ENCODE assay signal across 14 cellular contexts in the genomic region with DNA sequence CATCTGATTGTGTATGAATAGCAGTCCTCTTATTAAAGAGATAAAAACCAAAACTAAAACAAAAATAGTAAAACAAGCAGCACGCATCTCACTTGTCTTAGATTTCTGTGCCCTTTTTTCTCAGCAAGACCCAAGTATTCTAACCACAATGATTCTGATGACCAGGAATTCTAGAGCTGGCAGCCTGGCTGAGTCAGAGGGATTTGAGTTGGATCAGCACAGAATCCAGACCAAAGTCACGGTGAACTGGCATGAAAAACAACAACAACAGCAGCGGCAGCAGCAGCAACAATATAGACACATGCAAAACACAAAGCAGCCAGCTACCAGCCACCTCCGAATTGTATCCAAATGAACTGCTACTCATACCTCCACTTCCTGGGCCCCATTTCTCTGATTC.
A peak's percentile ranks its signal among the peaks of the same experiment; 100 is the strongest.
DNase-seq lines count a peak whose midpoint lies in the region; ATAC-seq and TF ChIP-seq lines count a peak whose summit lies in the region.
"Had no signal": no experiment of that assay in that cellular context is flagged by ENCODE, and none has a peak within 500 bp of the region (broad histone marks: within the 10 kb centered on the region; RNA-seq: fewer than 3 reads in every experiment).

No MANE protein-coding gene starts in this region.

- H3K4me3 Mint-ChIP-seq in nephron = no peak overlapping the region
- H3K4me3 Mint-ChIP-seq: activated B cell treated with CpG ODN at 0.5 μM for 24 hours had no signal

- POLR2A ChIA-PET in OCI-LY7 (lab: Charles Lee) = interaction anchor here (0.5 to 1.6 kb wide), 4 partner anchors 11 to 404 kb away, joined by 4 to 8 read pairs (median 5); no protein-coding TSS in a partner anchor

- peaks cover 18% of the 10 kb centered on the region; the same call in 1 of the 2 replicates for H3K9me3 ChIP-seq in OCI-LY7 (ENCODE audit: low read length)
- H3K9me3 ChIP-seq: vagina had no signal

- H3K4me2 ChIP-seq in OCI-LY7 (ENCODE audit: low read length) = peak overlapping the region; percentile 55
- H3K4me2 ChIP-seq: BLaER1 had no signal

- peak overlapping the region; percentile 79 for H2AFZ ChIP-seq in OCI-LY7 (ENCODE audit: low read length)

- no peaks in the 10 kb centered on the region for H4K20me1 ChIP-seq in OCI-LY7 (ENCODE audit: insufficient read depth, low read length)
- H4K20me1 ChIP-seq: BLaER1 had no signal

- no peak overlapping the region for H3K27ac ChIP-seq in OCI-LY7 (ENCODE audit: low read depth, low read length, poor library complexity, severe bottlenecking)
- H3K27ac ChIP-seq: BLaER1, vagina had no signal

- H3K4me1 Mint-ChIP-seq in nephron = peaks cover 16% of the 10 kb centered on the region

- ATAC-seq in GM18502 (IDR thresholded peaks at IDR 0.05; ENCODE audit: poor library complexity, unreplicated experiment) (no peak), Right ventricle myocardium inferior (no peak)

- TF ChIP-seq CTCF in OCI-LY7 (conservative IDR thresholded peaks at IDR 0.05; ENCODE audit: low read length) (no peak), choroid plexus epithelial cell (conservative IDR thresholded peaks at IDR 0.05; ENCODE audit: low read depth, low read length) (no peak), nephron (IDR thresholded peaks at IDR 0.05; ENCODE audit: unreplicated experiment in 3 of 3) (no peak)

- peak overlapping the region; percentile 12 for H3K4me3 ChIP-seq in OCI-LY7 (ENCODE audit: low read depth, low read length, poor library complexity, severe bottlenecking)
- no peak overlapping the region for H3K4me3 ChIP-seq in choroid plexus epithelial cell (ENCODE audit: low read depth, low read length)
- H3K4me3 ChIP-seq: BLaER1, vagina had no signal

- DNase-seq in Daoy (ENCODE audit: low read depth) (peak; percentile 30), OCI-LY7 (ENCODE audit: low spot score) (peak; percentile 39), choroid plexus epithelial cell (ENCODE audit: low read depth) (peak; percentile 49), NCI-H2081 (lab: John Stamatoyannopoulos, UW) (no peak), Right ventricle myocardium inferior (ENCODE audit: missing footprints) (no peak)
- DNase-seq in activated T-cell treated with anti-CD3 and anti-CD28 coated beads, Interleukin-2, amount 50 U/mL, for 1 hour = no peak
- DNase-seq: activated B cell treated with CpG ODN at 0.5 μM for 24 hours; NCI-H2227 treated with DMSO at 0.1 percent for 48 hours; Right ventricle myocardium superior; stimulated activated CD4-positive, alpha-beta T cell treated with anti-CD3 and anti-CD28 coated beads, Interleukin-15, amount 100 ng/mL, for 24 hours had no signal

- H3K4me1 ChIP-seq in OCI-LY7 (ENCODE audit: insufficient read depth, low read length, poor library complexity, severe bottlenecking) = peaks cover 44% of the 10 kb centered on the region
- H3K4me1 ChIP-seq: BLaER1, vagina had no signal

- no peaks in the 10 kb centered on the region for H3K9me2 ChIP-seq in OCI-LY7 (ENCODE audit: insufficient read depth, low read length)

- H3K36me3 ChIP-seq in OCI-LY7 (ENCODE audit: insufficient read depth, low read length) = no peaks in the 10 kb centered on the region; the same call in 1 of the 2 replicates
- H3K36me3 ChIP-seq: vagina had no signal

- peak overlapping the region in 2 of 3 experiments; percentile 21 to 53 for H3K27ac Mint-ChIP-seq in nephron
- H3K27ac Mint-ChIP-seq: activated B cell treated with CpG ODN at 0.5 μM for 24 hours had no signal

- intact Hi-C loops in OCI-LY7 (cut with micrococcal nuclease; ENCODE audit: unreplicated experiment) (loop anchor here (5.0 kb wide), 3 partner anchors 248 to 537 kb away; no protein-coding TSS in a partner anchor), Right ventricle myocardium inferior (cut with DNase I) (loop anchor here (5.0 to 10.0 kb wide), 2 partner anchors 157 to 539 kb away; no protein-coding TSS in a partner anchor)

- H3K79me2 ChIP-seq in OCI-LY7 (ENCODE audit: insufficient read depth, low read depth, low read length) = no peaks in the 10 kb centered on the region

- CTCF ChIA-PET in OCI-LY7 (lab: Charles Lee; ENCODE audit: unreplicated experiment) = no interaction called here

- H3K27me3 Mint-ChIP-seq in nephron (ENCODE audit: low read depth) = no peaks in the 10 kb centered on the region
- H3K27me3 Mint-ChIP-seq: activated B cell treated with CpG ODN at 0.5 μM for 24 hours had no signal

- H3K9me3 Mint-ChIP-seq in nephron = peaks cover 5% of the 10 kb centered on the region

- H3K36me3 Mint-ChIP-seq in nephron (ENCODE audit: low read depth) = peaks cover 12% of the 10 kb centered on the region

- BruUV-seq in OCI-LY7 (replicated peaks; lab: Mats Ljungman, UMichigan) = no TSS peak

Comparison
In these comparisons a context has a peak if more than half of its experiments do, and no peak if none do; other contexts are left out.
1. DNase-seq: peak in Daoy (single experiment), OCI-LY7 (single experiment) and choroid plexus epithelial cell (single experiment); none in activated T-cell treated with anti-CD3 and anti-CD28 coated beads, Interleukin-2, amount 50 U/mL, for 1 hour (single experiment), NCI-H2081 (0 of 2) and Right ventricle myocardium inferior (single experiment).